ENCODE assay signal across 16 cellular contexts in the genomic region with DNA sequence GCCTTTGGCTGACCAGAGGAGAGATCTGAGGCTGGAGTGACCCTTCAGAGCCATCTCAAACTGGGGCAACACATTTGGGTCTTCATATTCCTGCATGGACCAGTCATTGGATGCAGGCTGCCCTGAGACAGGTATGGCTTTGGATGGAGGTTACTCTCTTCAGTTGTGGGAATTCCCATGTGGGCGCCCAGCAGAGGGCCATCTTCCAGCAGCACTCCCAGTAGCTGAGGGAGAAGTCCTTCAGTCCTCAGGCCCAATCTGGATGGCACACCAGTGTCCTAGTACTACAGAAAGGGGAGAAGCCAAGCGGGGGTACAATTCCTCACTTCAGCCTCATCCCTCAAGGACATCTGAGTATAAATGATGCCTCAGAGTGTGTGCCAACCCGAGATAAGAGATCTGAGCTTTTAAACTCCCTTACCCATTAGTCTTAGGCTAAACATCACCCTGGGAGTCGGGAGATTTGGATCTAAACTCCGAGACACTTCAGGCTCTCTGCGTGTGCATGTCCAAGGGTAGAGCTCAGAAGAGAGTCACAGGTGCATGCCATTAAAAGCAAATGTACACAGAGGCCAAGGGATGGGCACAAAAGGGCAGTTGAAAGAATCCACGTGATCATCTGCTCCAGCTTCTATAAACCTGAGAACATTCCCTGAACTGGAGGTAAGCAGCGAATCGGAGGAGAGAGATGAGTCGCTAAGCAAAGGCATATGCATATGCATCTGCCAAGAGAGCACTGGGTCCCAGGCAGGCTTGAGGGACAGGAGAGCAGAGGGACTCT.
A peak's percentile ranks its signal among the peaks of the same experiment; 100 is the strongest.
DNase-seq lines count a peak whose midpoint lies in the region; ATAC-seq and TF ChIP-seq lines count a peak whose summit lies in the region.
"Had no signal": no experiment of that assay in that cellular context is flagged by ENCODE, and none has a peak within 500 bp of the region (broad histone marks: within the 10 kb centered on the region; RNA-seq: fewer than 3 reads in every experiment).

No MANE protein-coding gene starts in this region.

- WGBS in liver = 90% methylated on average over 10 of the region's 10 CpGs
- 91 to 95% (median 93%) methylated on average over 10 of the region's 10 CpGs for WGBS in psoas muscle, 3 donors

- H3K9me3 ChIP-seq in Caco-2 (no peaks in the 10 kb centered on the region), HEK293 (ENCODE audit: control insufficient read depth, insufficient read depth, low read depth, low read length) (no peaks in the 10 kb centered on the region), liver (ENCODE audit: control insufficient read depth in 4 of 4, low read length in 3 of 4) (no peaks in the 10 kb centered on the region), psoas muscle (no peaks in the 10 kb centered on the region)
- H3K9me3 ChIP-seq: pancreas had no signal

- H3K4me1 ChIP-seq in Caco-2 = peaks cover 6% of the 10 kb centered on the region
- peaks cover 3% of the 10 kb centered on the region; the same call in 1 of the 2 replicates for H3K4me1 ChIP-seq in HEK293 (ENCODE audit: control insufficient read depth, insufficient read depth, low read length)
- no peaks in the 10 kb centered on the region for H3K4me1 ChIP-seq in liver (ENCODE audit: control insufficient read depth in 4 of 4, insufficient read depth in 4 of 4, low read length in 3 of 4)
- H3K4me1 ChIP-seq in psoas muscle = no peaks in the 10 kb centered on the region

- no peak overlapping the region for H3K4me3 Mint-ChIP-seq in Caco-2 (ENCODE audit: unreplicated experiment)
- H3K4me3 Mint-ChIP-seq: stimulated activated naive CD8-positive, alpha-beta T cell treated with anti-CD3 and anti-CD28 coated beads, Interleukin-15, Interleukin-2, amounts not matched to agents 100 ng/mL and 50 ng/mL, for 24 hours had no signal

- H3K9ac ChIP-seq in liver (ENCODE audit: low read depth in 1 of 2, low read length in 2 of 2) = no peak overlapping the region

- no TSS peak for BruUV-seq in Caco-2 (replicated peaks; lab: Mats Ljungman, UMichigan)

- H3K4me1 Mint-ChIP-seq in Caco-2 (ENCODE audit: low read depth, unreplicated experiment) = no peaks in the 10 kb centered on the region

- intact Hi-C loops in Caco-2 (cut with micrococcal nuclease; ENCODE audit: unreplicated experiment) = no loop called here
- intact Hi-C loops in psoas muscle (cut with DNase I) = no loop called here

- in situ Hi-C loops in brain microvascular endothelial cell (cut with HindIII; ENCODE audit: low pct_ligation_motif_present, low sequenced_read_pairs) = no loop called here

- no peak overlapping the region for H3K27ac ChIP-seq in HEK293 (ENCODE audit: extremely low read depth, low read depth, low read length)
- H3K27ac ChIP-seq in brain microvascular endothelial cell = no peak overlapping the region
- H3K27ac ChIP-seq in liver (ENCODE audit: low read depth in 1 of 2, low read length in 2 of 2) = no peak overlapping the region
- no peak overlapping the region for H3K27ac ChIP-seq in psoas muscle
- H3K27ac ChIP-seq: pancreas, SK-N-MC had no signal

- ATAC-seq in psoas muscle (no peak), GM21515 (IDR thresholded peaks at IDR 0.05; ENCODE audit: unreplicated experiment) (no peak), GM18868 (IDR thresholded peaks at IDR 0.05; ENCODE audit: unreplicated experiment) (no peak)

- H3K9me3 Mint-ChIP-seq in Caco-2 (ENCODE audit: unreplicated experiment) = no peaks in the 10 kb centered on the region
- H3K9me3 Mint-ChIP-seq: stimulated activated naive CD8-positive, alpha-beta T cell treated with anti-CD3 and anti-CD28 coated beads, Interleukin-15, Interleukin-2, amounts not matched to agents 100 ng/mL and 50 ng/mL, for 24 hours had no signal

- H3K27me3 ChIP-seq in Caco-2 (replicated peaks; ENCODE audit: control insufficient read depth, insufficient read depth, low read length) (no peaks in the 10 kb centered on the region), brain microvascular endothelial cell (replicated peaks) (no peaks in the 10 kb centered on the region), liver (ENCODE audit: control insufficient read depth in 4 of 4, insufficient read depth in 4 of 4, low read length in 3 of 4) (no peaks in the 10 kb centered on the region), psoas muscle (ENCODE audit: insufficient read depth in 3 of 3, low read length in 2 of 3) (no peaks in the 10 kb centered on the region)
- H3K27me3 ChIP-seq: pancreas had no signal

- TF ChIP-seq RAD21 in liver (IDR thresholded peaks at IDR 0.05) = peak; percentile 54 to 55

- CTCF ChIA-PET in Caco-2 (lab: Charles Lee) (interaction anchor here (0.6 kb wide), 1 partner anchor 176 kb away, joined by 10 read pairs; no protein-coding TSS in a partner anchor), HEK293 (lab: Yijun Ruan, JAX) (interaction anchor here (0.6 to 0.9 kb wide), 4 partner anchors 72 to 755 kb away, joined by 3 to 4 read pairs (median 3); no protein-coding TSS in a partner anchor)

- no peaks in the 10 kb centered on the region for H3K36me3 Mint-ChIP-seq in Caco-2 (ENCODE audit: insufficient read depth, unreplicated experiment)

- H3K36me3 ChIP-seq in Caco-2 (ENCODE audit: control insufficient read depth, insufficient read depth, low read length) (no peaks in the 10 kb centered on the region), HEK293 (ENCODE audit: control insufficient read depth in 2 of 2, insufficient read depth in 1 of 2, low read length in 2 of 2) (no peaks in the 10 kb centered on the region), brain microvascular endothelial cell (replicated peaks) (no peaks in the 10 kb centered on the region), liver (ENCODE audit: control insufficient read depth in 4 of 4, insufficient read depth in 3 of 4, low read depth in 1 of 4, low read length in 3 of 4) (no peaks in the 10 kb centered on the region), psoas muscle (ENCODE audit: insufficient read depth in 1 of 2, low read depth in 1 of 2) (no peaks in the 10 kb centered on the region)
- H3K36me3 ChIP-seq: pancreas had no signal

- TF ChIP-seq CTCF in Caco-2 (IDR thresholded peaks at IDR 0.05; ENCODE audit: insufficient read depth in 1 of 2, low read depth in 1 of 2, low read length in 1 of 2, severe bottlenecking in 1 of 2, unreplicated experiment in 1 of 2) (peak in 1 of 2 experiments; percentile 32), HEK293 (tag by site-specific recombination; IDR thresholded peaks at IDR 0.05) (peak; percentile 47), brain microvascular endothelial cell (IDR thresholded peaks at IDR 0.05; ENCODE audit: low read depth, low read length, missing control alignments) (peak; percentile 46), liver (IDR thresholded peaks at IDR 0.05; ENCODE audit: low read depth, low read length, missing input control) (no peak), psoas muscle (IDR thresholded peaks at IDR 0.05) (no peak)

- DNase-seq in Caco-2 (peak; percentile 22 to 37), brain microvascular endothelial cell (no peak), psoas muscle (no peak)
- no peak for DNase-seq in stimulated activated CD8-positive, alpha-beta memory T cell treated with anti-CD3 and anti-CD28 coated beads, Interleukin-4, amount 100 ng/mL, for 48 hours
- DNase-seq: activated CD4-positive, CD25-positive, alpha-beta regulatory T cell treated with anti-CD3 and anti-CD28 coated beads, Interleukin-2, amount 50 U/mL, for 72 hours; effector CD4-positive, alpha-beta T cell; Kasumi-1; mammary epithelial cell; NCI-H446 treated with DMSO at 0.1 percent for 48 hours; pancreas had no signal

- POLR2A ChIA-PET in Caco-2 (lab: Charles Lee) = no interaction called here
- POLR2A ChIA-PET in HEK293 (lab: Yijun Ruan, JAX) = no interaction called here

- H3K4me3 ChIP-seq in Caco-2 (ENCODE audit: low read depth, low read length) = no peak overlapping the region
- no peak overlapping the region for H3K4me3 ChIP-seq in HEK293 (ENCODE audit: low read depth, low read length)
- no peak overlapping the region for H3K4me3 ChIP-seq in brain microvascular endothelial cell (ENCODE audit: low read depth, low read length)
- H3K4me3 ChIP-seq in liver (ENCODE audit: low read depth in 1 of 3, low read length in 3 of 3) = no peak overlapping the region
- no peak overlapping the region for H3K4me3 ChIP-seq in psoas muscle
- H3K4me3 ChIP-seq: pancreas, SK-N-MC had no signal

- no peak overlapping the region for H3K27ac Mint-ChIP-seq in Caco-2 (ENCODE audit: unreplicated experiment)
- H3K27ac Mint-ChIP-seq: stimulated activated naive CD8-positive, alpha-beta T cell treated with anti-CD3 and anti-CD28 coated beads, Interleukin-15, Interleukin-2, amounts not matched to agents 100 ng/mL and 50 ng/mL, for 24 hours had no signal

- no peaks in the 10 kb centered on the region for H3K27me3 Mint-ChIP-seq in Caco-2 (ENCODE audit: insufficient read depth, unreplicated experiment)

TF ChIP-seq in HEK293, 187 proteins besides CTCF, POLR2A, EP300 and RAD21 (continues in another document):
- TF ChIP-seq ZNF670 (tag by site-specific recombination; IDR thresholded peaks at IDR 0.05; ENCODE audit: low read depth) = no peak
- TF ChIP-seq KLF8 (tag by site-specific recombination; IDR thresholded peaks at IDR 0.05) = no peak
- no peak for TF ChIP-seq ZXDB (tag by site-specific recombination; IDR thresholded peaks at IDR 0.05)
- TF ChIP-seq ZFP69B (tag by site-specific recombination; IDR thresholded peaks at IDR 0.05) = no peak

TF ChIP-seq in liver, 16 proteins besides CTCF, POLR2A, EP300 and RAD21 (continues in another document):
- TF ChIP-seq EGR1 (IDR thresholded peaks at IDR 0.05; ENCODE audit: low read depth in 2 of 2) (no peak), REST (IDR thresholded peaks at IDR 0.05) (no peak)

Comparison
In these comparisons a context has a peak if more than half of its experiments do, and no peak if none do; other contexts are left out.
1. DNase-seq: peak in Caco-2 (2 of 2); none in brain microvascular endothelial cell (single experiment), stimulated activated CD8-positive, alpha-beta memory T cell treated with anti-CD3 and anti-CD28 coated beads, Interleukin-4, amount 100 ng/mL, for 48 hours (single experiment) and psoas muscle (0 of 2).
2. CTCF ChIP-seq: peak in HEK293 (single experiment) and brain microvascular endothelial cell (single experiment); none in liver (single experiment) and psoas muscle (single experiment).